Comparison of ENCODE assay signal across 16 cellular contexts in genomic region chr3:72344256-72345046, GRCh38.
DNase-seq lines count a peak whose midpoint lies in the region; ATAC-seq and TF ChIP-seq lines count a peak whose summit lies in the region.
"Had no signal": no experiment of that assay in that cellular context is flagged by ENCODE, and none has a peak within 500 bp of the region (broad histone marks: within the 10 kb centered on the region; RNA-seq: fewer than 3 reads in every experiment).

No MANE protein-coding gene starts in this region.

- H3K4me3 Mint-ChIP-seq in MCF 10A (ENCODE audit: unreplicated experiment): no peak overlapping the region
- H3K4me3 Mint-ChIP-seq in activated T-helper 1 cell treated with anti-CD3 and anti-CD28 coated beads, Interleukin-12 subunit alpha, Interleukin-12 subunit beta, Interleukin-2, Interleukin-4 antibody, amounts not matched to agents 30 ng/mL and 10 ng/mL and 1 ng/mL, durations not matched to agents 14 hours and 24 hours and 36 hours: peak overlapping the region; percentile 38
- H3K4me3 Mint-ChIP-seq in stimulated activated effector memory CD8-positive, alpha-beta T cell treated with anti-CD3 and anti-CD28 coated beads, Interleukin-12 subunit alpha, Interleukin-12 subunit beta, amount 100 ng/mL, for 72 hours: no peak overlapping the region

- TF ChIP-seq CTCF in MCF 10A (IDR thresholded peaks at IDR 0.05; ENCODE audit: unreplicated experiment): no peak
- TF ChIP-seq CTCF in breast epithelium (IDR thresholded peaks at IDR 0.05): no peak
- TF ChIP-seq CTCF in Loucy (conservative IDR thresholded peaks at IDR 0.05; ENCODE audit: low read length): no peak

- H3K79me2 ChIP-seq in Loucy (ENCODE audit: insufficient read depth, low read length): no peaks in the 10 kb centered on the region

- H3K4me3 ChIP-seq in breast epithelium (no peak overlapping the region), Loucy (ENCODE audit: low read length, poor library complexity, severe bottlenecking) (no peak overlapping the region)
- H3K4me3 ChIP-seq: cardiac muscle cell had no signal

- no peak overlapping the region for H2AFZ ChIP-seq in Loucy (ENCODE audit: low read length)

- TF ChIP-seq POLR2A in breast epithelium (IDR thresholded peaks at IDR 0.05): no peak

- H3K36me3 Mint-ChIP-seq in MCF 10A (ENCODE audit: insufficient read depth, unreplicated experiment): peaks cover 6% of the 10 kb centered on the region
- H3K36me3 Mint-ChIP-seq in activated T-helper 1 cell treated with anti-CD3 and anti-CD28 coated beads, Interleukin-12 subunit alpha, Interleukin-12 subunit beta, Interleukin-2, Interleukin-4 antibody, amounts not matched to agents 30 ng/mL and 10 ng/mL and 1 ng/mL, durations not matched to agents 14 hours and 24 hours and 36 hours (ENCODE audit: low read depth): peaks cover 4% of the 10 kb centered on the region
- H3K36me3 Mint-ChIP-seq in stimulated activated effector memory CD8-positive, alpha-beta T cell treated with anti-CD3 and anti-CD28 coated beads, Interleukin-12 subunit alpha, Interleukin-12 subunit beta, amount 100 ng/mL, for 72 hours: no peaks in the 10 kb centered on the region

- CTCF ChIA-PET in MCF 10A (lab: Yijun Ruan, JAX): interaction anchor here (0.5 to 1.4 kb wide), 4 partner anchors 13 to 385 kb away, joined by 3 to 4 read pairs (median 3); no protein-coding TSS in a partner anchor

- H3K27me3 ChIP-seq in breast epithelium (no peaks in the 10 kb centered on the region), Loucy (ENCODE audit: insufficient read depth, low read length, poor library complexity, severe bottlenecking) (no peaks in the 10 kb centered on the region)
- H3K27me3 ChIP-seq: cardiac muscle cell, neutrophil had no signal

- no peak overlapping the region for H3K27ac ChIP-seq in breast epithelium
- H3K27ac ChIP-seq: cardiac muscle cell, neutrophil had no signal

- peaks cover 27% of the 10 kb centered on the region for H3F3A ChIP-seq in Loucy (ENCODE audit: low read depth)

- DNase-seq in MCF 10A (ENCODE audit: unreplicated experiment) (no peak), breast epithelium (ENCODE audit: low spot score in 2 of 2) (no peak), NCI-H774 (lab: John Stamatoyannopoulos, UW) (no peak)
- no peak for DNase-seq in activated T-helper 1 cell treated with anti-CD3 and anti-CD28 coated beads, Interleukin-12 subunit alpha, Interleukin-12 subunit beta, Interleukin-2, Interleukin-4 antibody, amounts not matched to agents 30 ng/mL and 10 ng/mL and 1 ng/mL, durations not matched to agents 14 hours and 24 hours and 36 hours (ENCODE audit: low spot score)
- DNase-seq in stimulated activated effector memory CD8-positive, alpha-beta T cell treated with anti-CD3 and anti-CD28 coated beads, Interleukin-12 subunit alpha, Interleukin-12 subunit beta, amount 100 ng/mL, for 72 hours (ENCODE audit: low spot score in 2 of 2): no peak
- DNase-seq: effector CD8-positive, alpha-beta T cell; GOT3; kidney glomerular epithelial cell; NCI-H1930; NCI-H69; stimulated activated CD4-positive, alpha-beta T cell treated with anti-CD3 and anti-CD28 coated beads, Interleukin-2, amount 100 ng/mL, for 48 hours had no signal

- H3K4me1 ChIP-seq in breast epithelium (peaks cover 0 to 5% of the 10 kb centered on the region in 2 donors), Loucy (ENCODE audit: insufficient read depth, low read length, poor library complexity, severe bottlenecking) (peaks cover 74% of the 10 kb centered on the region)

- H3K4me2 ChIP-seq in Loucy (ENCODE audit: low read depth, low read length, poor library complexity, severe bottlenecking): peak overlapping the region; percentile 73

- intact Hi-C loops in MCF 10A (cut with micrococcal nuclease) (no loop called here), breast epithelium (cut with DNase I; ENCODE audit: low total_unique reads) (no loop called here)
- intact Hi-C loops in activated T-helper 1 cell treated with anti-CD3 and anti-CD28 coated beads, Interleukin-12 subunit alpha, Interleukin-12 subunit beta, Interleukin-2, Interleukin-4 antibody, amounts not matched to agents 30 ng/mL and 10 ng/mL and 1 ng/mL, durations not matched to agents 14 hours and 24 hours and 36 hours (cut with micrococcal nuclease): loop anchor here (5.0 to 10.0 kb wide), 2 partner anchors 77 to 240 kb away; no protein-coding TSS in a partner anchor

- peak overlapping the region; percentile 82 for H3K9ac ChIP-seq in Loucy (ENCODE audit: low read depth, low read length, poor library complexity, severe bottlenecking)

- peak overlapping the region; percentile 40 for H3K27ac Mint-ChIP-seq in MCF 10A (ENCODE audit: low read depth, unreplicated experiment)
- H3K27ac Mint-ChIP-seq in activated T-helper 1 cell treated with anti-CD3 and anti-CD28 coated beads, Interleukin-12 subunit alpha, Interleukin-12 subunit beta, Interleukin-2, Interleukin-4 antibody, amounts not matched to agents 30 ng/mL and 10 ng/mL and 1 ng/mL, durations not matched to agents 14 hours and 24 hours and 36 hours: peak overlapping the region; percentile 42
- peak overlapping the region; percentile 9 for H3K27ac Mint-ChIP-seq in stimulated activated effector memory CD8-positive, alpha-beta T cell treated with anti-CD3 and anti-CD28 coated beads, Interleukin-12 subunit alpha, Interleukin-12 subunit beta, amount 100 ng/mL, for 72 hours

- H3K27me3 Mint-ChIP-seq in MCF 10A (ENCODE audit: insufficient read depth, unreplicated experiment): no peaks in the 10 kb centered on the region
- no peaks in the 10 kb centered on the region for H3K27me3 Mint-ChIP-seq in activated T-helper 1 cell treated with anti-CD3 and anti-CD28 coated beads, Interleukin-12 subunit alpha, Interleukin-12 subunit beta, Interleukin-2, Interleukin-4 antibody, amounts not matched to agents 30 ng/mL and 10 ng/mL and 1 ng/mL, durations not matched to agents 14 hours and 24 hours and 36 hours (ENCODE audit: insufficient read depth)

- BruUV-seq in MCF 10A (replicated peaks; lab: Mats Ljungman, UMichigan): no TSS peak

- H4K20me1 ChIP-seq in Loucy (ENCODE audit: insufficient read depth, low read length, poor library complexity, severe bottlenecking): no peaks in the 10 kb centered on the region

- no peaks in the 10 kb centered on the region for H3K36me3 ChIP-seq in breast epithelium
- no peaks in the 10 kb centered on the region for H3K36me3 ChIP-seq in Loucy (ENCODE audit: insufficient read depth, low read length)
- H3K36me3 ChIP-seq: cardiac muscle cell, neutrophil had no signal

- H3K9me3 Mint-ChIP-seq in MCF 10A (ENCODE audit: unreplicated experiment): no peaks in the 10 kb centered on the region
- H3K9me3 Mint-ChIP-seq in activated T-helper 1 cell treated with anti-CD3 and anti-CD28 coated beads, Interleukin-12 subunit alpha, Interleukin-12 subunit beta, Interleukin-2, Interleukin-4 antibody, amounts not matched to agents 30 ng/mL and 10 ng/mL and 1 ng/mL, durations not matched to agents 14 hours and 24 hours and 36 hours: no peaks in the 10 kb centered on the region
- H3K9me3 Mint-ChIP-seq in stimulated activated effector memory CD8-positive, alpha-beta T cell treated with anti-CD3 and anti-CD28 coated beads, Interleukin-12 subunit alpha, Interleukin-12 subunit beta, amount 100 ng/mL, for 72 hours: no peaks in the 10 kb centered on the region

- POLR2A ChIA-PET in MCF 10A (lab: Yijun Ruan, JAX): interaction anchor here (0.6 to 1.5 kb wide), 3 partner anchors 8 to 373 kb away, joined by 3 to 5 read pairs (median 4); no protein-coding TSS in a partner anchor

- peaks cover 56% of the 10 kb centered on the region for H3K4me1 Mint-ChIP-seq in MCF 10A (ENCODE audit: insufficient read depth, unreplicated experiment)
- H3K4me1 Mint-ChIP-seq in activated T-helper 1 cell treated with anti-CD3 and anti-CD28 coated beads, Interleukin-12 subunit alpha, Interleukin-12 subunit beta, Interleukin-2, Interleukin-4 antibody, amounts not matched to agents 30 ng/mL and 10 ng/mL and 1 ng/mL, durations not matched to agents 14 hours and 24 hours and 36 hours (ENCODE audit: low read depth): peaks cover 69% of the 10 kb centered on the region
- H3K4me1 Mint-ChIP-seq in stimulated activated effector memory CD8-positive, alpha-beta T cell treated with anti-CD3 and anti-CD28 coated beads, Interleukin-12 subunit alpha, Interleukin-12 subunit beta, amount 100 ng/mL, for 72 hours: peaks cover 45% of the 10 kb centered on the region

- H3K9me2 ChIP-seq in Loucy (replicated peaks; ENCODE audit: low read depth, low read length): no peaks in the 10 kb centered on the region

- no peaks in the 10 kb centered on the region for H3K9me3 ChIP-seq in breast epithelium
- H3K9me3 ChIP-seq in Loucy (ENCODE audit: insufficient read depth, low read depth, low read length): no peaks in the 10 kb centered on the region
- H3K9me3 ChIP-seq: neutrophil had no signal

- ATAC-seq in stimulated activated effector memory CD8-positive, alpha-beta T cell treated with anti-CD3 and anti-CD28 coated beads, Interleukin-12 subunit alpha, Interleukin-12 subunit beta, amount 100 ng/mL, for 72 hours: no peak
- no peak for ATAC-seq in HG03460 (IDR thresholded peaks at IDR 0.05; ENCODE audit: unreplicated experiment)
- ATAC-seq: sciatic nerve had no signal
